Comparison of ENCODE assay signal across 18 cellular contexts in the genomic region with DNA sequence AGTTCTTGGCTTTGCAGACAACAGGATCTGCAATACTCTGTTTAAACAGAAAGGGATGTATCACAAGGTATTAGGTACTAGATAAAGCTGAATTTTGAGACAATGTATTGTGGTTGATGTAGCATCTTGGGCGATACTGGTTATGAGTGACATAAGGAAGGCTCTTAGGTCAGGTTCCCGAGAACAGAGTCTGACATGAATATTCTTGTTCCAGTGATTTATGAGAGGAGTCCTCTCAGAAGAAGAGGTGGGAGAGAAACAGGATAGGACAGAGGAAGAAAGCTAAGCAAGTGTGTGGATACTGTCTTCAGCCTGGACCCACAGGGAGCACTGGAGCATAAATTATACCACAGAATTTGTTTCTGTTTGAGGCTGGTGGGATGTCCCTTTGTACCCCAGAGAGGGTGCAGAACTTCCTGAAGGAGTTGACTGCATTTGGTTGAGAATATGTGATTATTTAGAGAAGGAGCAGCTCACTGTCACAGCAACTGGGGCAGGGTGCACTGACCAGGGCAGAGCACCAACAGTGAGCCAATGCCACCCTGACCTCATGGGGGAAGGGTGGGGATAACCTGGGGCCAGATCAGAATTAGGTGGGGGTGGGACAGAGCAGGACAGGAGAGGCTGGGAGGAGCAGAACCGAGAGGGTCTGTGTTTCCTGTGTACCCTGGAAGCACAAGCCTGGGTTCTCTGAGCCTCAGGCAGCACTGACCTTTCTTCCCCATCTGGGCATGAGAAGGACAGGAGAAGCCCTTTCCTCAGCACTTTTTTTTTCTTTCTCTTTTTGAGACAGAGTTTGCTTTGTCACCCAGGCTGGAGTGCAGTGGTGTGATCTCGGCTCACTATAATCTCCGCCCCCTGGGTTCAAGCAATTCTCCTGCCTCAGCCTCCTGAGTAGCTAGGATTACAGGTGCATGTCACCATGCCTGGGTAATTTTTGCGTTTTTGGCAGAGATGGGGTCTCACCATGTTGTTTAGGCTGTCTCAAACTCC. TPM values are rescaled to one million over a fixed set of nuclear protein-coding genes. Genes with fewer than 3 reads are reported as not detected.
A peak's percentile ranks its signal among the peaks of the same experiment; 100 is the strongest.
DNase-seq lines count a peak whose midpoint lies in the region; ATAC-seq and TF ChIP-seq lines count a peak whose summit lies in the region.
"Had no signal": no experiment of that assay in that cellular context is flagged by ENCODE, and none has a peak within 500 bp of the region (broad histone marks: within the 10 kb centered on the region; RNA-seq: fewer than 3 reads in every experiment).

No MANE protein-coding gene starts in this region.

- DNase-seq in GDM1 (lab: John Stamatoyannopoulos, UW) (peak; percentile 30), Panc1 (ENCODE audit: low read depth, low spot score) (no peak), memory B cell (ENCODE audit: low spot score in 2 of 2) (no peak), glomerular visceral epithelial cell (ENCODE audit: extremely low spot score) (no peak), dorsolateral prefrontal cortex (no peak), NCI-H1417 (lab: John Stamatoyannopoulos, UW) (no peak), medulla oblongata (ENCODE audit: extremely low spot score) (no peak)
- DNase-seq: activated CD4-positive, alpha-beta T cell treated with anti-CD3 and anti-CD28 coated beads for 1 hour; DND-41; NCI-H1436; posterior cingulate gyrus; stimulated activated CD4-positive, alpha-beta T cell treated with anti-CD3 and anti-CD28 coated beads, Interleukin-15, amount 100 ng/mL, for 24 hours had no signal

- no peaks in the 10 kb centered on the region for H3K27me3 Mint-ChIP-seq in memory B cell

- H3K4me3 Mint-ChIP-seq in memory B cell: peak overlapping the region; percentile 70

- peaks cover 2% of the 10 kb centered on the region for H3K9me3 Mint-ChIP-seq in memory B cell

- no peak for TF ChIP-seq CTCF in Panc1 (IDR thresholded peaks at IDR 0.05)
- no peak for TF ChIP-seq CTCF in dorsolateral prefrontal cortex (IDR thresholded peaks at IDR 0.05 in 54 of 56, conservative IDR thresholded peaks at IDR 0.05 in 2 of 56; ENCODE audit: low read depth in 1 of 56, partially characterized antibody in 56 of 56)

- H3K27ac Mint-ChIP-seq in memory B cell: peak overlapping the region; percentile 21

- H3K4me1 ChIP-seq in Panc1 (ENCODE audit: control insufficient read depth, insufficient read depth, low read length): no peaks in the 10 kb centered on the region
- H3K4me1 ChIP-seq: suprapubic skin had no signal

- peaks cover 31% of the 10 kb centered on the region for H3K4me1 Mint-ChIP-seq in memory B cell

- POLR2A ChIA-PET in Panc1 (lab: Charles Lee): no interaction called here

- no peaks in the 10 kb centered on the region for H3K36me3 Mint-ChIP-seq in memory B cell

- in situ Hi-C loops in Panc1 (cut with HindIII; ENCODE audit: low pct_unique_long_range_greater_than_20kb, low sequenced_read_pairs): no loop called here

- no peaks in the 10 kb centered on the region for H3K27me3 ChIP-seq in Panc1 (ENCODE audit: control insufficient read depth, insufficient read depth, low read length)
- no peaks in the 10 kb centered on the region for H3K27me3 ChIP-seq in dorsolateral prefrontal cortex

- BruUV-seq in Panc1 (replicated peaks; lab: Mats Ljungman, UMichigan): no TSS peak

- H3K4me3 ChIP-seq in Panc1 (ENCODE audit: low read depth in 2 of 2, low read length in 2 of 2) (no peak overlapping the region), dorsolateral prefrontal cortex (no peak overlapping the region)
- H3K4me3 ChIP-seq: suprapubic skin had no signal

- CTCF ChIA-PET in Panc1 (lab: Charles Lee): interaction anchor here (0.7 kb wide), 1 partner anchor 238 kb away, joined by 10 read pairs; no protein-coding TSS in a partner anchor

- ATAC-seq in GM18907 (IDR thresholded peaks at IDR 0.05; ENCODE audit: unreplicated experiment) (peak; percentile 64), Panc1 (0 out of 2 replicates have a peak, but pooled peaks have one; percentile 66), memory B cell (ENCODE audit: low read depth) (peak; percentile 85)

- no peaks in the 10 kb centered on the region for H3K36me3 ChIP-seq in Panc1 (ENCODE audit: control insufficient read depth, insufficient read depth, low read length)
- H3K36me3 ChIP-seq: suprapubic skin had no signal

- intact Hi-C loops in Panc1 (cut with micrococcal nuclease; ENCODE audit: unreplicated experiment): no loop called here
- intact Hi-C loops in dorsolateral prefrontal cortex (cut with DNase I): no loop called here

- H3K27ac ChIP-seq in Panc1 (ENCODE audit: low read length) (no peak overlapping the region), dorsolateral prefrontal cortex (peak overlapping the region in 8 of 59 donors; percentile 6 to 57 (median 24))
- H3K27ac ChIP-seq: suprapubic skin had no signal

- no peaks in the 10 kb centered on the region for H3K9me3 ChIP-seq in Panc1 (ENCODE audit: control insufficient read depth, insufficient read depth, low read depth, low read length)
- H3K9me3 ChIP-seq: suprapubic skin had no signal

RNA-seq across cellular contexts. Expression of a gene that starts 36.3 kb away (rescaled TPM):
- 9.2 TPM for total RNA-seq in Panc1 (2021; ENCODE audit: unreplicated experiment)
- polyA plus RNA-seq in Panc1 (2012; ENCODE audit: insufficient read length): 24.4 TPM
- 10 to 100 TPM; 10.7 to 88.7 (median 26.9) TPM for total RNA-seq in dorsolateral prefrontal cortex

RNA-seq across cellular contexts. Expression of a gene that starts 51.1 kb away (rescaled TPM):
- total RNA-seq in Panc1 (2021; ENCODE audit: unreplicated experiment) (not detected), dorsolateral prefrontal cortex (under 1 TPM in 20 of 120 experiments, not detected in 100; 0.14 to 0.88 (median 0.22) TPM)
- polyA plus RNA-seq in Panc1 (2012; ENCODE audit: insufficient read length): not detected
- total RNA-seq: chondrocyte; endothelial cell of umbilical vein; NCI-H460; suprapubic skin; T-helper 1 cell treated with Interleukin-12 subunit alpha and Interleukin-12 subunit beta and Interleukin-4 antibody, amounts not matched to agents 30 ng/mL and 1 ng/mL, for 36 hours had no signal
- polyA plus RNA-seq: endothelial cell of umbilical vein had no signal
